22 cellular contexts compared by ENCODE assay signal in genomic region chr12:49010092-49010668, GRCh38. TPM values are rescaled to one million over a fixed set of nuclear protein-coding genes. Genes with fewer than 3 reads are reported as not detected.
A peak's percentile ranks its signal among the peaks of the same experiment; 100 is the strongest.
DNase-seq lines count a peak whose midpoint lies in the region; ATAC-seq, FAIRE-seq and TF ChIP-seq lines count a peak whose summit lies in the region.
"Had no signal": no experiment of that assay in that cellular context is flagged by ENCODE, and none has a peak within 500 bp of the region (broad histone marks: within the 10 kb centered on the region; RNA-seq: fewer than 3 reads in every experiment).

No MANE protein-coding gene starts in this region.

- 100% methylated on average over 1 of the region's 3 CpGs; no CpG with 5 or more reads in 1 of the 2 experiments for WGBS in IMR-90 (ENCODE audit: extremely low coverage in 2 of 2, insufficient read length in 1 of 2), 2 experiments

- H3K27ac ChIP-seq in IMR-90 (ENCODE audit: insufficient read depth, low read length), result no peak overlapping the region
- peak overlapping the region; percentile 52 for H3K27ac ChIP-seq in SJSA1
- H3K27ac ChIP-seq: GM23248, KMS-11 had no signal

- H3K9me1 ChIP-seq in IMR-90 (ENCODE audit: insufficient read depth, low read length), result peaks cover 11% of the 10 kb centered on the region

- peak overlapping the region; percentile 29; the same call in 1 of the 2 replicates for H3K23ac ChIP-seq in IMR-90 (ENCODE audit: low read depth, low read length)

- H3K4me3 ChIP-seq in IMR-90 (ENCODE audit: insufficient read depth, low read depth, low read length), result no peak overlapping the region
- H3K4me3 ChIP-seq in SJSA1, result no peak overlapping the region
- no peak overlapping the region for H3K4me3 ChIP-seq in fibroblast of mammary gland (ENCODE audit: control insufficient read depth, low read depth, low read length)
- H3K4me3 ChIP-seq: GM23248, HAP-1 had no signal

- H3K27me3 ChIP-seq in IMR-90 (ENCODE audit: control insufficient read depth, insufficient read depth, low read length) (no peaks in the 10 kb centered on the region), SJSA1 (replicated peaks) (no peaks in the 10 kb centered on the region)

- intact Hi-C loops in IMR-90 (cut with micrococcal nuclease), result no loop called here

- TF ChIP-seq RAD21 in IMR-90 (IDR thresholded peaks at IDR 0.05; ENCODE audit: low read length), result no peak

- peak; percentile 49 for ATAC-seq in IMR-90 (ENCODE audit: low read depth)

- peaks cover 11% of the 10 kb centered on the region for H4K20me1 ChIP-seq in IMR-90 (ENCODE audit: insufficient read depth, low read length)

- TF ChIP-seq CTCF in IMR-90 (conservative IDR thresholded peaks at IDR 0.05; ENCODE audit: low read depth, low read length), result no peak
- TF ChIP-seq CTCF in fibroblast of mammary gland (conservative IDR thresholded peaks at IDR 0.05; ENCODE audit: control insufficient read depth, insufficient read depth, low read depth, low read length), result no peak
- no peak for TF ChIP-seq CTCF in type B pancreatic cell (conservative IDR thresholded peaks at IDR 0.05)

- no peak overlapping the region for H3K4me2 ChIP-seq in IMR-90 (ENCODE audit: low read depth, low read length)
- H3K4me2 ChIP-seq: KMS-11, SK-N-SH had no signal

- H2BK5ac ChIP-seq in IMR-90 (ENCODE audit: low read depth, low read length, poor library complexity, severe bottlenecking), result no peak overlapping the region

- no peak overlapping the region for H2AK5ac ChIP-seq in IMR-90 (ENCODE audit: low read depth, low read length)

- H3K36me3 Mint-ChIP-seq in type B pancreatic cell, result peaks cover 4% of the 10 kb centered on the region
- peaks cover 26% of the 10 kb centered on the region for H3K36me3 Mint-ChIP-seq in activated naive CD4-positive, alpha-beta T cell treated with anti-CD3 and anti-CD28 coated beads, Interleukin-2, amount 10 ng/mL, durations not matched to agents 7 days and 5 days

- H2AK9ac ChIP-seq in IMR-90 (replicated peaks; ENCODE audit: low read depth, low read length, poor library complexity), result peak overlapping the region; percentile 16

- H3K9ac ChIP-seq in IMR-90 (ENCODE audit: low read depth, low read length), result no peak overlapping the region
- H3K9ac ChIP-seq: GM23248, KMS-11, SK-N-SH had no signal

- H3K4me3 Mint-ChIP-seq in type B pancreatic cell, result no peak overlapping the region
- no peak overlapping the region for H3K4me3 Mint-ChIP-seq in activated naive CD4-positive, alpha-beta T cell treated with anti-CD3 and anti-CD28 coated beads, Interleukin-2, amount 10 ng/mL, durations not matched to agents 7 days and 5 days
- H3K4me3 Mint-ChIP-seq: CD4-positive, CD25-positive, alpha-beta regulatory T cell had no signal

- no TSS peak for BruUV-seq in IMR-90 (replicated peaks; lab: Mats Ljungman, UMichigan)

- no peak overlapping the region for H3K18ac ChIP-seq in IMR-90 (ENCODE audit: low read depth, low read length)

- H3K4me1 Mint-ChIP-seq in type B pancreatic cell (ENCODE audit: unreplicated experiment), result peaks cover 6% of the 10 kb centered on the region
- H3K4me1 Mint-ChIP-seq in activated naive CD4-positive, alpha-beta T cell treated with anti-CD3 and anti-CD28 coated beads, Interleukin-2, amount 10 ng/mL, durations not matched to agents 7 days and 5 days, result peaks cover 2% of the 10 kb centered on the region

- no peaks in the 10 kb centered on the region for H3K9me3 Mint-ChIP-seq in type B pancreatic cell
- H3K9me3 Mint-ChIP-seq in activated naive CD4-positive, alpha-beta T cell treated with anti-CD3 and anti-CD28 coated beads, Interleukin-2, amount 10 ng/mL, durations not matched to agents 7 days and 5 days, result no peaks in the 10 kb centered on the region
- H3K9me3 Mint-ChIP-seq: CD4-positive, CD25-positive, alpha-beta regulatory T cell had no signal

- H4K5ac ChIP-seq in IMR-90 (ENCODE audit: low read depth, low read length), result no peak overlapping the region

- H3K9me3 ChIP-seq in IMR-90 (ENCODE audit: control insufficient read depth, insufficient read depth, low read length), result no peaks in the 10 kb centered on the region
- no peaks in the 10 kb centered on the region for H3K9me3 ChIP-seq in SJSA1 (replicated peaks)
- H3K9me3 ChIP-seq: HAP-1, SK-N-SH had no signal

- H3K36me3 ChIP-seq in IMR-90 (ENCODE audit: control insufficient read depth, insufficient read depth, low read length), result peaks cover 18% of the 10 kb centered on the region
- H3K36me3 ChIP-seq in SJSA1, result peaks cover 30% of the 10 kb centered on the region

- no peak overlapping the region for H2AFZ ChIP-seq in IMR-90 (replicated peaks; ENCODE audit: low read length, poor library complexity)
- H2AFZ ChIP-seq: GM23248 had no signal

- dilution Hi-C loops in IMR-90 (cut with HindIII; ENCODE audit: low sequenced_read_pairs, unreplicated experiment), result no loop called here

- H2BK20ac ChIP-seq in IMR-90 (ENCODE audit: low read depth, low read length), result no peak overlapping the region

- no peak overlapping the region for H2BK15ac ChIP-seq in IMR-90 (ENCODE audit: low read depth, low read length)

- H3K56ac ChIP-seq in IMR-90 (ENCODE audit: extremely low read depth, insufficient read depth, low read length), result no peak overlapping the region

- H2BK120ac ChIP-seq in IMR-90 (ENCODE audit: low read depth, low read length), result no peak overlapping the region

- no peak overlapping the region for H4K91ac ChIP-seq in IMR-90 (ENCODE audit: insufficient read depth, low read depth, low read length)

- POLR2A ChIA-PET in IMR-90 (lab: Charles Lee; ENCODE audit: unreplicated experiment), result no interaction called here

- H4K8ac ChIP-seq in IMR-90 (ENCODE audit: low read depth in 2 of 2, low read length in 2 of 2), result no peak overlapping the region

- peaks cover 3% of the 10 kb centered on the region for H3K4me1 ChIP-seq in IMR-90 (ENCODE audit: control insufficient read depth, insufficient read depth, low read length)
- H3K4me1 ChIP-seq in SJSA1 (replicated peaks), result peaks cover 31% of the 10 kb centered on the region

- DNase-seq in IMR-90 (peak; percentile 38), SJSA1 (ENCODE audit: low read depth in 1 of 2, low spot score in 2 of 2) (peak in 1 of 2 experiments; percentile 26), fibroblast of mammary gland (ENCODE audit: low read depth) (peak; percentile 18), type B pancreatic cell (ENCODE audit: extremely low spot score, unreplicated experiment) (no peak), GM12892 (ENCODE audit: insufficient read length) (no peak)
- no peak for DNase-seq in activated effector memory CD4-positive, alpha-beta T cell treated with Interleukin-2 at 50 U/mL for 16 hours
- no peak for DNase-seq in activated naive CD4-positive, alpha-beta T cell treated with anti-CD3 and anti-CD28 coated beads, Interleukin-2, amount 10 ng/mL, durations not matched to agents 7 days and 5 days
- DNase-seq: CD4-positive, CD25-positive, alpha-beta regulatory T cell; DMS79; GM23248; NCI-H1105; NCI-H2029 treated with DMSO at 0.1 percent for 48 hours; NCI-H226; NCI-H524; RPMI8226; SHP77; SK-N-SH had no signal

- no peak for FAIRE-seq in GM12892 (lab: Jason Lieb, UNC)
- FAIRE-seq: HTR-8/SVneo had no signal

- CTCF ChIA-PET in IMR-90 (lab: Yijun Ruan, JAX), result interaction anchor here (1.7 kb wide), 1 partner anchor 13 kb away, joined by 7 read pairs; no protein-coding TSS in a partner anchor
- CTCF ChIA-PET in activated naive CD4-positive, alpha-beta T cell treated with anti-CD3 and anti-CD28 coated beads, Interleukin-2, amount 10 ng/mL, durations not matched to agents 7 days and 5 days (lab: Charles Lee), result interaction anchor here (0.9 to 2.2 kb wide), 3 partner anchors 12 to 22 kb away, joined by 3 to 8 read pairs (median 3); no protein-coding TSS in a partner anchor

- peak overlapping the region; percentile 10 for H3K27ac Mint-ChIP-seq in type B pancreatic cell
- H3K27ac Mint-ChIP-seq in activated naive CD4-positive, alpha-beta T cell treated with anti-CD3 and anti-CD28 coated beads, Interleukin-2, amount 10 ng/mL, durations not matched to agents 7 days and 5 days, result no peak overlapping the region
- H3K27ac Mint-ChIP-seq: CD4-positive, CD25-positive, alpha-beta regulatory T cell had no signal

- no peak overlapping the region; the same call in 1 of the 2 replicates for H3K14ac ChIP-seq in IMR-90 (replicated peaks; ENCODE audit: low read depth, low read length)

- no peaks in the 10 kb centered on the region for H3K27me3 Mint-ChIP-seq in type B pancreatic cell
- no peaks in the 10 kb centered on the region for H3K27me3 Mint-ChIP-seq in activated naive CD4-positive, alpha-beta T cell treated with anti-CD3 and anti-CD28 coated beads, Interleukin-2, amount 10 ng/mL, durations not matched to agents 7 days and 5 days
- H3K27me3 Mint-ChIP-seq: CD4-positive, CD25-positive, alpha-beta regulatory T cell had no signal

- in situ Hi-C loops in IMR-90 (cut with MboI; ENCODE audit: low sequenced_read_pairs), result no loop called here

- TF ChIP-seq POLR2A in IMR-90 (IDR thresholded peaks at IDR 0.05; ENCODE audit: low read depth, low read length) (no peak), GM12892 (IDR thresholded peaks at IDR 0.05; ENCODE audit: low read depth, low read length) (no peak)

- peaks cover 20 to 42% of the 10 kb centered on the region in 2 experiments for H3K79me1 ChIP-seq in IMR-90 (ENCODE audit: low read depth in 1 of 2, low read length in 2 of 2)

- H3K4ac ChIP-seq in IMR-90 (ENCODE audit: low read depth, low read length), result no peak overlapping the region

RNA-seq across cellular contexts. Expression of gene PRKAG1, which starts 8.4 kb away (rescaled TPM):
- total RNA-seq in IMR-90 (2012; rRNA removed), result 76.4 and 106 TPM in 2 replicates
- 67.8 and 81.1 TPM in 2 replicates for polyA plus RNA-seq in IMR-90 (2012; rRNA removed)
- 32.2 and 43.2 TPM in 2 replicates for polyA plus RNA-seq in IMR-90 (2012; cell fraction: cytosol; rRNA removed)
- 17.6 and 73.2 TPM in 2 replicates for polyA plus RNA-seq in IMR-90 (2012; cell fraction: nucleus; rRNA removed; ENCODE audit: low replicate concordance)
- total RNA-seq in SJSA1 (2014; rRNA removed; shearing (Covaris generic)), result 36.4 and 47.3 TPM in 2 replicates
- total RNA-seq in type B pancreatic cell (ENCODE audit: low replicate concordance), result 58.7 and 66.3 TPM in 2 replicates
- polyA plus RNA-seq in GM12892 (2012; ENCODE audit: missing spikeins), result 48.0 TPM

RNA-seq across cellular contexts. Expression of gene DDN, which starts 11.0 kb away (rescaled TPM):
- total RNA-seq in IMR-90 (2012; rRNA removed) (under 0.01 and 0.18 TPM in 2 replicates), type B pancreatic cell (ENCODE audit: low replicate concordance) (0.45 and 8.8 TPM in 2 replicates)
- 0.21 and 0.22 TPM in 2 replicates for polyA plus RNA-seq in IMR-90 (2012; rRNA removed)
- 0.05 and 0.10 TPM in 2 replicates for polyA plus RNA-seq in IMR-90 (2012; cell fraction: cytosol; rRNA removed)
- polyA plus RNA-seq in IMR-90 (2012; cell fraction: nucleus; rRNA removed; ENCODE audit: low replicate concordance), result 0.95 and 1.1 TPM in 2 replicates
- total RNA-seq in SJSA1 (2014; rRNA removed; shearing (Covaris generic)), result 0.34 TPM in 1 of 2 replicates, not detected in the other
- 2.2 TPM for polyA plus RNA-seq in GM12892 (2012; ENCODE audit: missing spikeins)
- total RNA-seq: GM23248 had no signal
- polyA plus RNA-seq: CD4-positive, CD25-positive, alpha-beta regulatory T cell; GM23248 had no signal

RNA-seq across cellular contexts. Expression of gene WNT1, which starts 32.1 kb away (rescaled TPM):
- total RNA-seq in IMR-90 (2012; rRNA removed), result not detected in 2 replicates
- polyA plus RNA-seq in IMR-90 (2012; rRNA removed), result not detected in 2 replicates
- not detected in 2 replicates for polyA plus RNA-seq in IMR-90 (2012; cell fraction: cytosol; rRNA removed)
- polyA plus RNA-seq in IMR-90 (2012; cell fraction: nucleus; rRNA removed; ENCODE audit: low replicate concordance), result 0.08 TPM in 1 of 2 replicates, not detected in the other
- total RNA-seq in SJSA1 (2014; rRNA removed; shearing (Covaris generic)), result not detected in 2 replicates
- total RNA-seq in type B pancreatic cell (ENCODE audit: low replicate concordance), result 28.9 TPM in 1 of 2 replicates, not detected in the other
- not detected for polyA plus RNA-seq in GM12892 (2012; ENCODE audit: missing spikeins)
- total RNA-seq: A673, GM23248 had no signal
- polyA plus RNA-seq: BJ, GM23248, SK-N-SH had no signal

RNA-seq across cellular contexts. Expression of gene WNT10B, which starts 38.6 kb away (rescaled TPM):
- under 0.01 TPM in 2 replicates for total RNA-seq in IMR-90 (2012; rRNA removed)
- 0.26 and 0.53 TPM in 2 replicates for polyA plus RNA-seq in IMR-90 (2012; rRNA removed)
- 0.37 and 0.53 TPM in 2 replicates for polyA plus RNA-seq in IMR-90 (2012; cell fraction: cytosol; rRNA removed)
- 1.4 and 1.9 TPM in 2 replicates for polyA plus RNA-seq in IMR-90 (2012; cell fraction: nucleus; rRNA removed; ENCODE audit: low replicate concordance)
- total RNA-seq in SJSA1 (2014; rRNA removed; shearing (Covaris generic)), result 0.13 TPM in 1 of 2 replicates, not detected in the other
- total RNA-seq in type B pancreatic cell (ENCODE audit: low replicate concordance), result 6.2 and 6.3 TPM in 2 replicates
- polyA plus RNA-seq in GM12892 (2012; ENCODE audit: missing spikeins), result 0.36 TPM
- polyA plus RNA-seq: CD4-positive, CD25-positive, alpha-beta regulatory T cell had no signal

RNA-seq across cellular contexts. Expression of gene KMT2D, which starts 50.4 kb away (rescaled TPM):
- total RNA-seq in IMR-90 (2012; rRNA removed), result 6.6 and 10.0 TPM in 2 replicates
- polyA plus RNA-seq in IMR-90 (2012; rRNA removed), result 24.8 and 25.2 TPM in 2 replicates
- 11.3 and 13.1 TPM in 2 replicates for polyA plus RNA-seq in IMR-90 (2012; cell fraction: cytosol; rRNA removed)
- 81.4 and 106 TPM in 2 replicates for polyA plus RNA-seq in IMR-90 (2012; cell fraction: nucleus; rRNA removed; ENCODE audit: low replicate concordance)
- 19.9 and 22.6 TPM in 2 replicates for total RNA-seq in SJSA1 (2014; rRNA removed; shearing (Covaris generic))
- 95.4 and 97.6 TPM in 2 replicates for total RNA-seq in type B pancreatic cell (ENCODE audit: low replicate concordance)
- polyA plus RNA-seq in GM12892 (2012; ENCODE audit: missing spikeins), result 15.8 TPM

Comparison
In these comparisons a context has a peak if more than half of its experiments do, and no peak if none do; other contexts are left out.
1. DNase-seq: peak in IMR-90 (single experiment) and fibroblast of mammary gland (single experiment); none in type B pancreatic cell (single experiment), GM12892 (single experiment), activated effector memory CD4-positive, alpha-beta T cell treated with Interleukin-2 at 50 U/mL for 16 hours (single experiment) and activated naive CD4-positive, alpha-beta T cell treated with anti-CD3 and anti-CD28 coated beads, Interleukin-2, amount 10 ng/mL, durations not matched to agents 7 days and 5 days (single experiment).